1 cellular context compared by ENCODE assay signal in the genomic region with DNA sequence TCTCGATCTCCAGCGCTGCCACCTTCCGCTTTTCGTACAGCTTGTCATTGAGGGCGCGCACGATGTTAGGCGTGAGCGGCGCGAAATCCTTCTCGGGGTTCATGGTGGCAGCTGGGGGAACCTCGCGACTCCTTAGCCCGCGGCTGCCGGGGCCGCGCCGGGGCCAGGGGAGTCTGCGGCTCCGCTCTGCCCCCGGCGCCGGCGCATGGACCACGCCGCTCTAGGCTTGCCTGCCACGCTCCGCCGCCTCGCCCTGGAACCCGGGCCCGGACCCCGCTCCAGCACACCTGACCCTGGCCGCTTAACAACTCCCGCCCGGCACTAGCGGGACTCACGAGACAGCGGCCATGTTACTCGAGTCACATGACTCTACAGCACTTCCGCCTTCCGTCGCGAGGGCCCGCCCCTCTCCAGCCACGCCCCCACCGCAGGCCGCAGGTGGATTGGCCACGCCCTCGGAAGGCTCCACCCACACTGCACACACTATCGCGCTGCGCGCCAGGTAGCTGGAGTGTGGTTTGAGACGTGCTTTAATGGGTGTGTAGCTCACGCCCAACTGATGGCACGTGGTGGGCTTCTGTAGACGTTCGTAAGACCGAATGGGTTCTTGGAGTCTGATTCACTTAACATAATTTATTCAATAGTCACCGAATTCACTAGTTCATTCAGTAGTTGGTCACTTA.
TF ChIP-seq lines count a peak whose summit lies in the region.

Gene VAC14, minus strand, starts transcription at position 361 of the 683 bp plus-strand sequence. Its CDS starts 258 bp downstream, at position 103.

TF ChIP-seq in HepG2, 621 proteins besides CTCF, POLR2A, EP300 and RAD21 (continued from another document and continues in another):
- TF ChIP-seq, protein P1, sequence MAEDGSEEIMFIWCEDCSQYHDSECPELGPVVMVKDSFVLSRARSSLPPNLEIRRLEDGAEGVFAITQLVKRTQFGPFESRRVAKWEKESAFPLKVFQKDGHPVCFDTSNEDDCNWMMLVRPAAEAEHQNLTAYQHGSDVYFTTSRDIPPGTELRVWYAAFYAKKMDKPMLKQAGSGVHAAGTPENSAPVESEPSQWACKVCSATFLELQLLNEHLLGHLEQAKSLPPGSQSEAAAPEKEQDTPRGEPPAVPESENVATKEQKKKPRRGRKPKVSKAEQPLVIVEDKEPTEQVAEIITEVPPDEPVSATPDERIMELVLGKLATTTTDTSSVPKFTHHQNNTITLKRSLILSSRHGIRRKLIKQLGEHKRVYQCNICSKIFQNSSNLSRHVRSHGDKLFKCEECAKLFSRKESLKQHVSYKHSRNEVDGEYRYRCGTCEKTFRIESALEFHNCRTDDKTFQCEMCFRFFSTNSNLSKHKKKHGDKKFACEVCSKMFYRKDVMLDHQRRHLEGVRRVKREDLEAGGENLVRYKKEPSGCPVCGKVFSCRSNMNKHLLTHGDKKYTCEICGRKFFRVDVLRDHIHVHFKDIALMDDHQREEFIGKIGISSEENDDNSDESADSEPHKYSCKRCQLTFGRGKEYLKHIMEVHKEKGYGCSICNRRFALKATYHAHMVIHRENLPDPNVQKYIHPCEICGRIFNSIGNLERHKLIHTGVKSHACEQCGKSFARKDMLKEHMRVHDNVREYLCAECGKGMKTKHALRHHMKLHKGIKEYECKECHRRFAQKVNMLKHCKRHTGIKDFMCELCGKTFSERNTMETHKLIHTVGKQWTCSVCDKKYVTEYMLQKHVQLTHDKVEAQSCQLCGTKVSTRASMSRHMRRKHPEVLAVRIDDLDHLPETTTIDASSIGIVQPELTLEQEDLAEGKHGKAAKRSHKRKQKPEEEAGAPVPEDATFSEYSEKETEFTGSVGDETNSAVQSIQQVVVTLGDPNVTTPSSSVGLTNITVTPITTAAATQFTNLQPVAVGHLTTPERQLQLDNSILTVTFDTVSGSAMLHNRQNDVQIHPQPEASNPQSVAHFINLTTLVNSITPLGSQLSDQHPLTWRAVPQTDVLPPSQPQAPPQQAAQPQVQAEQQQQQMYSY (CRISPR knock-in tag; IDR thresholded peaks at IDR 0.05) = no peak
- TF ChIP-seq ZNF75D (CRISPR knock-in tag; IDR thresholded peaks at IDR 0.05; ENCODE audit: borderline replicate concordance) = no peak
- TF ChIP-seq ZNF598 (CRISPR knock-in tag; IDR thresholded peaks at IDR 0.05; ENCODE audit: borderline replicate concordance) = peak; percentile 43; the same call in 1 of the 2 replicates
- peak; percentile 43; the same call in 1 of the 2 replicates for TF ChIP-seq HOXA9 (CRISPR knock-in tag; IDR thresholded peaks at IDR 0.05; ENCODE audit: borderline replicate concordance)
- TF ChIP-seq STAT6 (CRISPR knock-in tag; IDR thresholded peaks at IDR 0.05; ENCODE audit: borderline replicate concordance) = no peak; the same call in 1 of the 2 replicates
- TF ChIP-seq TGIF2 (CRISPR knock-in tag; IDR thresholded peaks at IDR 0.05) = peak; percentile 84; the same call in 1 of the 2 replicates
- no peak for TF ChIP-seq ZNF383 (CRISPR knock-in tag; IDR thresholded peaks at IDR 0.05; ENCODE audit: borderline replicate concordance)
- TF ChIP-seq HDAC1 (CRISPR knock-in tag; IDR thresholded peaks at IDR 0.05) = peak; percentile 100
- peak; percentile 82 for TF ChIP-seq ZHX2 (IDR thresholded peaks at IDR 0.05; ENCODE audit: low read depth)
- no peak for TF ChIP-seq ZHX2 (CRISPR knock-in tag; IDR thresholded peaks at IDR 0.05; ENCODE audit: borderline replicate concordance)
- TF ChIP-seq GFI1 (CRISPR knock-in tag; IDR thresholded peaks at IDR 0.05; ENCODE audit: borderline replicate concordance) = no peak
- TF ChIP-seq ZNF83 (CRISPR knock-in tag; IDR thresholded peaks at IDR 0.05; ENCODE audit: borderline replicate concordance) = no peak
- TF ChIP-seq ZNF510 (CRISPR knock-in tag; IDR thresholded peaks at IDR 0.05; ENCODE audit: low read depth) = no peak
- TF ChIP-seq MLLT10 (CRISPR knock-in tag; IDR thresholded peaks at IDR 0.05) = no peak
- no peak for TF ChIP-seq JUNB (CRISPR knock-in tag; IDR thresholded peaks at IDR 0.05; ENCODE audit: borderline replicate concordance)
- peak; percentile 42; the same call in 1 of the 2 replicates for TF ChIP-seq MED13 (CRISPR knock-in tag; IDR thresholded peaks at IDR 0.05)
- TF ChIP-seq ZNF564 (CRISPR knock-in tag; IDR thresholded peaks at IDR 0.05) = no peak
- no peak; the same call in 1 of the 2 replicates for TF ChIP-seq ZC3H13 (CRISPR knock-in tag; IDR thresholded peaks at IDR 0.05)
- TF ChIP-seq ZNF557 (CRISPR knock-in tag; IDR thresholded peaks at IDR 0.05) = no peak
- TF ChIP-seq, protein P2, sequence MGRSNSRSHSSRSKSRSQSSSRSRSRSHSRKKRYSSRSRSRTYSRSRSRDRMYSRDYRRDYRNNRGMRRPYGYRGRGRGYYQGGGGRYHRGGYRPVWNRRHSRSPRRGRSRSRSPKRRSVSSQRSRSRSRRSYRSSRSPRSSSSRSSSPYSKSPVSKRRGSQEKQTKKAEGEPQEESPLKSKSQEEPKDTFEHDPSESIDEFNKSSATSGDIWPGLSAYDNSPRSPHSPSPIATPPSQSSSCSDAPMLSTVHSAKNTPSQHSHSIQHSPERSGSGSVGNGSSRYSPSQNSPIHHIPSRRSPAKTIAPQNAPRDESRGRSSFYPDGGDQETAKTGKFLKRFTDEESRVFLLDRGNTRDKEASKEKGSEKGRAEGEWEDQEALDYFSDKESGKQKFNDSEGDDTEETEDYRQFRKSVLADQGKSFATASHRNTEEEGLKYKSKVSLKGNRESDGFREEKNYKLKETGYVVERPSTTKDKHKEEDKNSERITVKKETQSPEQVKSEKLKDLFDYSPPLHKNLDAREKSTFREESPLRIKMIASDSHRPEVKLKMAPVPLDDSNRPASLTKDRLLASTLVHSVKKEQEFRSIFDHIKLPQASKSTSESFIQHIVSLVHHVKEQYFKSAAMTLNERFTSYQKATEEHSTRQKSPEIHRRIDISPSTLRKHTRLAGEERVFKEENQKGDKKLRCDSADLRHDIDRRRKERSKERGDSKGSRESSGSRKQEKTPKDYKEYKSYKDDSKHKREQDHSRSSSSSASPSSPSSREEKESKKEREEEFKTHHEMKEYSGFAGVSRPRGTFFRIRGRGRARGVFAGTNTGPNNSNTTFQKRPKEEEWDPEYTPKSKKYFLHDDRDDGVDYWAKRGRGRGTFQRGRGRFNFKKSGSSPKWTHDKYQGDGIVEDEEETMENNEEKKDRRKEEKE (IDR thresholded peaks at IDR 0.05) = no peak
- no peak for TF ChIP-seq ZNF616 (CRISPR knock-in tag; IDR thresholded peaks at IDR 0.05; ENCODE audit: low read depth)
- 0 out of 2 replicates have a peak, but pooled peaks have one; percentile 12 for TF ChIP-seq ZNF44 (CRISPR knock-in tag; IDR thresholded peaks at IDR 0.05)
- no peak for TF ChIP-seq ZNF549 (CRISPR knock-in tag; IDR thresholded peaks at IDR 0.05)
- TF ChIP-seq, protein P3, sequence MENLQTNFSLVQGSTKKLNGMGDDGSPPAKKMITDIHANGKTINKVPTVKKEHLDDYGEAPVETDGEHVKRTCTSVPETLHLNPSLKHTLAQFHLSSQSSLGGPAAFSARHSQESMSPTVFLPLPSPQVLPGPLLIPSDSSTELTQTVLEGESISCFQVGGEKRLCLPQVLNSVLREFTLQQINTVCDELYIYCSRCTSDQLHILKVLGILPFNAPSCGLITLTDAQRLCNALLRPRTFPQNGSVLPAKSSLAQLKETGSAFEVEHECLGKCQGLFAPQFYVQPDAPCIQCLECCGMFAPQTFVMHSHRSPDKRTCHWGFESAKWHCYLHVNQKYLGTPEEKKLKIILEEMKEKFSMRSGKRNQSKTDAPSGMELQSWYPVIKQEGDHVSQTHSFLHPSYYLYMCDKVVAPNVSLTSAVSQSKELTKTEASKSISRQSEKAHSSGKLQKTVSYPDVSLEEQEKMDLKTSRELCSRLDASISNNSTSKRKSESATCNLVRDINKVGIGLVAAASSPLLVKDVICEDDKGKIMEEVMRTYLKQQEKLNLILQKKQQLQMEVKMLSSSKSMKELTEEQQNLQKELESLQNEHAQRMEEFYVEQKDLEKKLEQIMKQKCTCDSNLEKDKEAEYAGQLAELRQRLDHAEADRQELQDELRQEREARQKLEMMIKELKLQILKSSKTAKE (CRISPR knock-in tag; IDR thresholded peaks at IDR 0.05; ENCODE audit: borderline replicate concordance) = no peak; the same call in none of the 2 replicates
- peak; percentile 22; the same call in 1 of the 2 replicates for TF ChIP-seq ATF3 (CRISPR knock-in tag; IDR thresholded peaks at IDR 0.05)
- TF ChIP-seq, protein P4, sequence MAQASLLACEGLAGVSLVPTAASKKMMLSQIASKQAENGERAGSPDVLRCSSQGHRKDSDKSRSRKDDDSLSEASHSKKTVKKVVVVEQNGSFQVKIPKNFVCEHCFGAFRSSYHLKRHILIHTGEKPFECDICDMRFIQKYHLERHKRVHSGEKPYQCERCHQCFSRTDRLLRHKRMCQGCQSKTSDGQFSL (CRISPR knock-in tag; IDR thresholded peaks at IDR 0.05) = no peak
- TF ChIP-seq ZNF34 (CRISPR knock-in tag; IDR thresholded peaks at IDR 0.05; ENCODE audit: borderline replicate concordance) = no peak
- TF ChIP-seq ARNTL (CRISPR knock-in tag; IDR thresholded peaks at IDR 0.05) = no peak
- TF ChIP-seq MATR3 (CRISPR knock-in tag; IDR thresholded peaks at IDR 0.05) = no peak
- TF ChIP-seq ARID5B (CRISPR knock-in tag; IDR thresholded peaks at IDR 0.05) = peak; percentile 58
